In genomic region chr11:34603129-34604001, GRCh38 we compare ENCODE assay signal across 1 cellular context.
A peak's percentile ranks its signal among the peaks of the same experiment; 100 is the strongest.
TF ChIP-seq lines count a peak whose summit lies in the region.

No MANE protein-coding gene starts in this region.

TF ChIP-seq in K562, 482 proteins besides CTCF, POLR2A, EP300 and RAD21 (continued from another document and continues in another):
- TF ChIP-seq, protein P1, sequence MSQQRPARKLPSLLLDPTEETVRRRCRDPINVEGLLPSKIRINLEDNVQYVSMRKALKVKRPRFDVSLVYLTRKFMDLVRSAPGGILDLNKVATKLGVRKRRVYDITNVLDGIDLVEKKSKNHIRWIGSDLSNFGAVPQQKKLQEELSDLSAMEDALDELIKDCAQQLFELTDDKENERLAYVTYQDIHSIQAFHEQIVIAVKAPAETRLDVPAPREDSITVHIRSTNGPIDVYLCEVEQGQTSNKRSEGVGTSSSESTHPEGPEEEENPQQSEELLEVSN (IDR thresholded peaks at IDR 0.05; ENCODE audit: borderline replicate concordance in 1 of 2, extremely low read depth in 1 of 2, insufficient read depth in 1 of 2, insufficient read length in 1 of 2, low read depth in 1 of 2, low read length in 1 of 2, poor library complexity in 1 of 2, severe bottlenecking in 1 of 2), result peak in 1 of 2 experiments; percentile 52
- TF ChIP-seq POLR2AphosphoS5 (IDR thresholded peaks at IDR 0.05; ENCODE audit: control insufficient read depth, insufficient read depth, low read depth, low read length), result peak; percentile 72
- TF ChIP-seq CBX5 (IDR thresholded peaks at IDR 0.05; ENCODE audit: borderline replicate concordance, low read depth), result no peak
- TF ChIP-seq ZNF561 (CRISPR knock-in tag; conservative IDR thresholded peaks at IDR 0.05), result no peak
- peak; percentile 78 to 84 for TF ChIP-seq TRIM24 (IDR thresholded peaks at IDR 0.05)
- TF ChIP-seq RFX1 (IDR thresholded peaks at IDR 0.05), result no peak
- TF ChIP-seq SMARCA4 (IDR thresholded peaks at IDR 0.05), result peak; percentile 97
- TF ChIP-seq ZNF23 (CRISPR knock-in tag; IDR thresholded peaks at IDR 0.05), result no peak
- peak; percentile 90 for TF ChIP-seq RNF2 (IDR thresholded peaks at IDR 0.05)
- TF ChIP-seq HDAC8 (tag; IDR thresholded peaks at IDR 0.05), result 0 out of 2 replicates have a peak, but pooled peaks have one; percentile 12
- TF ChIP-seq HEY1 (CRISPR knock-in tag; IDR thresholded peaks at IDR 0.05; ENCODE audit: borderline replicate concordance), result no peak
- no peak for TF ChIP-seq NR4A1 (CRISPR knock-in tag; IDR thresholded peaks at IDR 0.05)
- peak; percentile 51; the same call in 1 of the 2 replicates for TF ChIP-seq NR4A1 (tag; IDR thresholded peaks at IDR 0.05)
- TF ChIP-seq RBM34 (IDR thresholded peaks at IDR 0.05; ENCODE audit: borderline replicate concordance, insufficient read depth, low read length), result no peak
- TF ChIP-seq PHB (CRISPR knock-in tag; IDR thresholded peaks at IDR 0.05), result no peak
- no peak; the same call in 1 of the 2 replicates for TF ChIP-seq NR2C2 (CRISPR knock-in tag; IDR thresholded peaks at IDR 0.05)
- peak; percentile 95 for TF ChIP-seq NR2C2 (tag; IDR thresholded peaks at IDR 0.05)
- no peak for TF ChIP-seq ZNF165 (CRISPR knock-in tag; IDR thresholded peaks at IDR 0.05; ENCODE audit: borderline replicate concordance)
- TF ChIP-seq PTTG1 (tag; IDR thresholded peaks at IDR 0.05; ENCODE audit: low read depth), result no peak; the same call in 1 of the 2 replicates
- TF ChIP-seq ZFP1 (CRISPR knock-in tag; IDR thresholded peaks at IDR 0.05), result no peak
- TF ChIP-seq, protein P2, sequence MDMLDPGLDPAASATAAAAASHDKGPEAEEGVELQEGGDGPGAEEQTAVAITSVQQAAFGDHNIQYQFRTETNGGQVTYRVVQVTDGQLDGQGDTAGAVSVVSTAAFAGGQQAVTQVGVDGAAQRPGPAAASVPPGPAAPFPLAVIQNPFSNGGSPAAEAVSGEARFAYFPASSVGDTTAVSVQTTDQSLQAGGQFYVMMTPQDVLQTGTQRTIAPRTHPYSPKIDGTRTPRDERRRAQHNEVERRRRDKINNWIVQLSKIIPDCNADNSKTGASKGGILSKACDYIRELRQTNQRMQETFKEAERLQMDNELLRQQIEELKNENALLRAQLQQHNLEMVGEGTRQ (CRISPR knock-in tag; IDR thresholded peaks at IDR 0.05), result no peak
- no peak for TF ChIP-seq SMAD3 (CRISPR knock-in tag; conservative IDR thresholded peaks at IDR 0.05)
- no peak for TF ChIP-seq GABPB2 (CRISPR knock-in tag; conservative IDR thresholded peaks at IDR 0.05)
- no peak for TF ChIP-seq ZNF143 (CRISPR knock-in tag; IDR thresholded peaks at IDR 0.05)
- no peak for TF ChIP-seq UBTF (IDR thresholded peaks at IDR 0.05; ENCODE audit: borderline replicate concordance in 1 of 2, low read depth in 2 of 2, low read length in 2 of 2)
- TF ChIP-seq MCM2 (IDR thresholded peaks at IDR 0.05; ENCODE audit: low read depth), result no peak
- no peak for TF ChIP-seq SUPT5H (IDR thresholded peaks at IDR 0.05)
- no peak for TF ChIP-seq HMGXB4 (CRISPR knock-in tag; IDR thresholded peaks at IDR 0.05)
- no peak for TF ChIP-seq THRA (IDR thresholded peaks at IDR 0.05)
- peak; percentile 91 for TF ChIP-seq CC2D1A (IDR thresholded peaks at IDR 0.05)
- peak; percentile 83 for TF ChIP-seq SPI1 (IDR thresholded peaks at IDR 0.05; ENCODE audit: borderline replicate concordance, low read depth, low read length)
- no peak for TF ChIP-seq BDP1 (IDR thresholded peaks at IDR 0.05; ENCODE audit: insufficient read depth, insufficient read length)
- no peak for TF ChIP-seq MCM3 (IDR thresholded peaks at IDR 0.05)
- TF ChIP-seq, protein P3, sequence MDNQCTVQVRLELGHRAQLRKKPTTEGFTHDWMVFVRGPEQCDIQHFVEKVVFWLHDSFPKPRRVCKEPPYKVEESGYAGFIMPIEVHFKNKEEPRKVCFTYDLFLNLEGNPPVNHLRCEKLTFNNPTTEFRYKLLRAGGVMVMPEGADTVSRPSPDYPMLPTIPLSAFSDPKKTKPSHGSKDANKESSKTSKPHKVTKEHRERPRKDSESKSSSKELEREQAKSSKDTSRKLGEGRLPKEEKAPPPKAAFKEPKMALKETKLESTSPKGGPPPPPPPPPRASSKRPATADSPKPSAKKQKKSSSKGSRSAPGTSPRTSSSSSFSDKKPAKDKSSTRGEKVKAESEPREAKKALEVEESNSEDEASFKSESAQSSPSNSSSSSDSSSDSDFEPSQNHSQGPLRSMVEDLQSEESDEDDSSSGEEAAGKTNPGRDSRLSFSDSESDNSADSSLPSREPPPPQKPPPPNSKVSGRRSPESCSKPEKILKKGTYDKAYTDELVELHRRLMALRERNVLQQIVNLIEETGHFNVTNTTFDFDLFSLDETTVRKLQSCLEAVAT (IDR thresholded peaks at IDR 0.05), result peak in 1 of 2 experiments; percentile 84; a peak in 2 of 4 replicates
- TF ChIP-seq, protein P4, sequence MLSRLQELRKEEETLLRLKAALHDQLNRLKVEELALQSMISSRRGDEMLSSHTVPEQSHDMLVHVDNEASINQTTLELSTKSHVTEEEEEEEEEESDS (CRISPR knock-in tag; IDR thresholded peaks at IDR 0.05), result no peak
- no peak for TF ChIP-seq CBX8 (IDR thresholded peaks at IDR 0.05; ENCODE audit: borderline replicate concordance, extremely low read depth, low read depth, low read length, poor library complexity, severe bottlenecking)
- peak; percentile 41 for TF ChIP-seq CREM (IDR thresholded peaks at IDR 0.05; ENCODE audit: low read depth)
- no peak for TF ChIP-seq MIER1 (IDR thresholded peaks at IDR 0.05; ENCODE audit: low read depth)
- no peak for TF ChIP-seq HMG20A (CRISPR knock-in tag; conservative IDR thresholded peaks at IDR 0.05)
- TF ChIP-seq SP1 (CRISPR knock-in tag; IDR thresholded peaks at IDR 0.05), result peak; percentile 19; the same call in 1 of the 2 replicates
- peak; percentile 73 for TF ChIP-seq ETV1 (tag; conservative IDR thresholded peaks at IDR 0.05; ENCODE audit: low read depth)
- TF ChIP-seq, protein P5, sequence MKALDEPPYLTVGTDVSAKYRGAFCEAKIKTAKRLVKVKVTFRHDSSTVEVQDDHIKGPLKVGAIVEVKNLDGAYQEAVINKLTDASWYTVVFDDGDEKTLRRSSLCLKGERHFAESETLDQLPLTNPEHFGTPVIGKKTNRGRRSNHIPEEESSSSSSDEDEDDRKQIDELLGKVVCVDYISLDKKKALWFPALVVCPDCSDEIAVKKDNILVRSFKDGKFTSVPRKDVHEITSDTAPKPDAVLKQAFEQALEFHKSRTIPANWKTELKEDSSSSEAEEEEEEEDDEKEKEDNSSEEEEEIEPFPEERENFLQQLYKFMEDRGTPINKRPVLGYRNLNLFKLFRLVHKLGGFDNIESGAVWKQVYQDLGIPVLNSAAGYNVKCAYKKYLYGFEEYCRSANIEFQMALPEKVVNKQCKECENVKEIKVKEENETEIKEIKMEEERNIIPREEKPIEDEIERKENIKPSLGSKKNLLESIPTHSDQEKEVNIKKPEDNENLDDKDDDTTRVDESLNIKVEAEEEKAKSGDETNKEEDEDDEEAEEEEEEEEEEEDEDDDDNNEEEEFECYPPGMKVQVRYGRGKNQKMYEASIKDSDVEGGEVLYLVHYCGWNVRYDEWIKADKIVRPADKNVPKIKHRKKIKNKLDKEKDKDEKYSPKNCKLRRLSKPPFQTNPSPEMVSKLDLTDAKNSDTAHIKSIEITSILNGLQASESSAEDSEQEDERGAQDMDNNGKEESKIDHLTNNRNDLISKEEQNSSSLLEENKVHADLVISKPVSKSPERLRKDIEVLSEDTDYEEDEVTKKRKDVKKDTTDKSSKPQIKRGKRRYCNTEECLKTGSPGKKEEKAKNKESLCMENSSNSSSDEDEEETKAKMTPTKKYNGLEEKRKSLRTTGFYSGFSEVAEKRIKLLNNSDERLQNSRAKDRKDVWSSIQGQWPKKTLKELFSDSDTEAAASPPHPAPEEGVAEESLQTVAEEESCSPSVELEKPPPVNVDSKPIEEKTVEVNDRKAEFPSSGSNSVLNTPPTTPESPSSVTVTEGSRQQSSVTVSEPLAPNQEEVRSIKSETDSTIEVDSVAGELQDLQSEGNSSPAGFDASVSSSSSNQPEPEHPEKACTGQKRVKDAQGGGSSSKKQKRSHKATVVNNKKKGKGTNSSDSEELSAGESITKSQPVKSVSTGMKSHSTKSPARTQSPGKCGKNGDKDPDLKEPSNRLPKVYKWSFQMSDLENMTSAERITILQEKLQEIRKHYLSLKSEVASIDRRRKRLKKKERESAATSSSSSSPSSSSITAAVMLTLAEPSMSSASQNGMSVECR (CRISPR knock-in tag; IDR thresholded peaks at IDR 0.05), result no peak
- TF ChIP-seq POU5F1 (IDR thresholded peaks at IDR 0.05; ENCODE audit: borderline replicate concordance, low read depth, low read length, partially characterized antibody), result no peak
- no peak for TF ChIP-seq ERF (CRISPR knock-in tag; IDR thresholded peaks at IDR 0.05)
- TF ChIP-seq HLTF (IDR thresholded peaks at IDR 0.05), result peak; percentile 69
- TF ChIP-seq KLF13 (tag; IDR thresholded peaks at IDR 0.05; ENCODE audit: borderline replicate concordance, low read depth), result peak; percentile 62; the same call in 1 of the 2 replicates
- TF ChIP-seq TCF7L2 (IDR thresholded peaks at IDR 0.05; ENCODE audit: low read depth, low read length), result no peak
- no peak for TF ChIP-seq KLF1 (tag; IDR thresholded peaks at IDR 0.05)
- TF ChIP-seq SIX5 (IDR thresholded peaks at IDR 0.05; ENCODE audit: borderline replicate concordance in 1 of 2, insufficient read depth in 1 of 2, low read depth in 1 of 2, low read length in 2 of 2), result no peak
- TF ChIP-seq ZBTB7A (IDR thresholded peaks at IDR 0.05; ENCODE audit: borderline replicate concordance, control insufficient read depth, low read depth, low read length), result peak; percentile 55; the same call in 1 of the 2 replicates
- TF ChIP-seq TCF3 (CRISPR knock-in tag; IDR thresholded peaks at IDR 0.05), result peak; percentile 95
- no peak for TF ChIP-seq HNRNPK (IDR thresholded peaks at IDR 0.05; ENCODE audit: low read depth, low read length, poor library complexity, severe bottlenecking)
- no peak for TF ChIP-seq ZNF398 (CRISPR knock-in tag; IDR thresholded peaks at IDR 0.05)
- peak in 1 of 2 experiments; percentile 53; a peak in 2 of 4 replicates for TF ChIP-seq FOXA3 (CRISPR knock-in tag; conservative IDR thresholded peaks at IDR 0.05 in 1 of 2, IDR thresholded peaks at IDR 0.05 in 1 of 2)
- TF ChIP-seq ZNF75A (CRISPR knock-in tag; IDR thresholded peaks at IDR 0.05), result no peak
- peak; percentile 84 for TF ChIP-seq TARDBP (IDR thresholded peaks at IDR 0.05)
